In genomic region chr11:3835752-3836151, GRCh38 we compare ENCODE assay signal across 9 cellular contexts. TPM values are rescaled to one million over a fixed set of nuclear protein-coding genes. Genes with fewer than 3 reads are reported as not detected.
DNase-seq lines count a peak whose midpoint lies in the region; ATAC-seq and TF ChIP-seq lines count a peak whose summit lies in the region.
"Had no signal": no experiment of that assay in that cellular context is flagged by ENCODE, and none has a peak within 500 bp of the region (broad histone marks: within the 10 kb centered on the region; RNA-seq: fewer than 3 reads in every experiment).

No MANE protein-coding gene starts in this region.

- H3K9me3 ChIP-seq in T-helper 17 cell (ENCODE audit: control insufficient read depth, low read length, poor library complexity, severe bottlenecking): no peaks in the 10 kb centered on the region

- H3K27ac Mint-ChIP-seq in T-helper 17 cell (peak overlapping the region; percentile 98), progenitor cell of endocrine pancreas (peak overlapping the region; percentile 36)

- no peak for TF ChIP-seq CTCF in progenitor cell of endocrine pancreas (IDR thresholded peaks at IDR 0.05; ENCODE audit: unreplicated experiment)

- H3K9me3 Mint-ChIP-seq in progenitor cell of endocrine pancreas (ENCODE audit: low read depth): no peaks in the 10 kb centered on the region

- no peak for ATAC-seq in T-helper 17 cell
- no peak for ATAC-seq in HG03342 (IDR thresholded peaks at IDR 0.05; ENCODE audit: unreplicated experiment)
- no peak for ATAC-seq in GM18867 (IDR thresholded peaks at IDR 0.05; ENCODE audit: unreplicated experiment)
- ATAC-seq in HG03565 (IDR thresholded peaks at IDR 0.05; ENCODE audit: unreplicated experiment): no peak

- H3K4me3 Mint-ChIP-seq in T-helper 17 cell (peak overlapping the region; percentile 97), progenitor cell of endocrine pancreas (ENCODE audit: low read depth) (no peak overlapping the region)

- H3K27me3 Mint-ChIP-seq in T-helper 17 cell: no peaks in the 10 kb centered on the region
- no peaks in the 10 kb centered on the region for H3K27me3 Mint-ChIP-seq in progenitor cell of endocrine pancreas

- H3K4me1 Mint-ChIP-seq in T-helper 17 cell (peaks cover 72% of the 10 kb centered on the region), progenitor cell of endocrine pancreas (ENCODE audit: low read depth) (peaks cover 13% of the 10 kb centered on the region)

- H3K36me3 Mint-ChIP-seq in T-helper 17 cell (ENCODE audit: low read depth) (peaks cover 13% of the 10 kb centered on the region), progenitor cell of endocrine pancreas (ENCODE audit: insufficient read depth) (peaks cover 5% of the 10 kb centered on the region)

- DNase-seq in GF-D8 (lab: John Stamatoyannopoulos, UW): peak; percentile 34
- no peak for DNase-seq in T-helper 17 cell
- peak; percentile 79 for DNase-seq in globus pallidus (ENCODE audit: low spot score)
- no peak for DNase-seq in progenitor cell of endocrine pancreas (ENCODE audit: low spot score, unreplicated experiment)
- no peak for DNase-seq in dedifferentiated amniotic fluid mesenchymal stem cell (ENCODE audit: extremely low spot score)
- DNase-seq: stimulated activated CD8-positive, alpha-beta memory T cell treated with anti-CD3 and anti-CD28 coated beads, Interleukin-4, amount 100 ng/mL, for 48 hours had no signal

RNA-seq across cellular contexts. Expression of gene RHOG, which starts 5.0 kb away (rescaled TPM):
- total RNA-seq in T-helper 17 cell (100 to 1,000 TPM; 114 to 123 TPM), progenitor cell of endocrine pancreas (21.4 and 25.0 TPM in 2 replicates)

RNA-seq across cellular contexts. Expression of gene STIM1, which starts 19.7 kb away (rescaled TPM):
- total RNA-seq in T-helper 17 cell: 100 to 1,000 TPM; 115 to 125 TPM
- 27.2 and 32.7 TPM in 2 replicates for total RNA-seq in progenitor cell of endocrine pancreas

RNA-seq across cellular contexts. Expression of gene PGAP2, which starts 27.4 kb away (rescaled TPM):
- total RNA-seq in T-helper 17 cell (10 to 100 TPM; 17.8 to 19.3 TPM), progenitor cell of endocrine pancreas (46.7 and 51.3 TPM in 2 replicates)

RNA-seq across cellular contexts. Expression of gene NUP98, which starts 38.4 kb away (rescaled TPM):
- 100 to 1,000 TPM; 120 to 128 TPM for total RNA-seq in T-helper 17 cell
- 80.3 and 83.4 TPM in 2 replicates for total RNA-seq in progenitor cell of endocrine pancreas

Comparison
In these comparisons a context has a peak if more than half of its experiments do, and no peak if none do; other contexts are left out.
1. DNase-seq: peak in GF-D8 (single experiment) and globus pallidus (single experiment); none in T-helper 17 cell (0 of 3), progenitor cell of endocrine pancreas (single experiment) and dedifferentiated amniotic fluid mesenchymal stem cell (single experiment).